In the genomic region with DNA sequence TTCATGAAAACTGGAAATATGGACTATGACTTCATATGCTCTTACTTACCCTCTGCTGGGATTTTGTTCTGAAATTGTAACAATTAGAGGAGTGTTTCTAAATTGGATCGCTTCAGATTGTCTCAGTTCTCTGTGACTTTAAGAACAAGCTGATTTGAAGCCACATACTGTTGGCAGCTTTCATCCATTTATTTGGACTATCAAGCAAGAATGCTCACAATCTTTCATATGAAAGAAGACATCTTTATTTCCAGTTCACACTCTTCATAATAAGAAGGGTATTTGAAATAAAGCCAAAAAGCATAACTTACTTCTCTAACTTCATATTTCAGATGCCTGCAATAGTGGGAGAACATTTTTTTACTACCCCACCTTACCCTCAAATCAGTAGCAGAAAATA, we compare ENCODE assay signal across 16 cellular contexts.
DNase-seq lines count a peak whose midpoint lies in the region; ATAC-seq and TF ChIP-seq lines count a peak whose summit lies in the region.
"Had no signal": no experiment of that assay in that cellular context is flagged by ENCODE, and none has a peak within 500 bp of the region (broad histone marks: within the 10 kb centered on the region; RNA-seq: fewer than 3 reads in every experiment).

No MANE protein-coding gene starts in this region.

- TF ChIP-seq POLR2A in tibial nerve (IDR thresholded peaks at IDR 0.05): no peak

- DNase-seq in activated T-cell treated with anti-CD3 and anti-CD28 coated beads, Interleukin-2, amount 50 U/mL, for 72 hours: no peak
- DNase-seq in activated T-cell treated with anti-CD3 and anti-CD28 coated beads, Interleukin-2, amount 50 U/mL, for 4 hours: no peak
- DNase-seq in choroid plexus epithelial cell (ENCODE audit: low read depth): peak; percentile 50
- no peak for DNase-seq in mesothelial cell of epicardium (ENCODE audit: low spot score in 2 of 2, unreplicated experiment in 2 of 2)
- DNase-seq in tibial nerve (ENCODE audit: low spot score in 2 of 2): no peak
- no peak for DNase-seq in AG08396 (ENCODE audit: low spot score)
- DNase-seq in amniotic stem cell (lab: John Stamatoyannopoulos, UW): no peak
- DNase-seq: 8988T; GOT3; mucosa of descending colon; NCI-H1417; NCI-H446; stimulated activated CD4-positive, alpha-beta T cell treated with anti-CD3 and anti-CD28 coated beads, Interleukin-4, amount 100 ng/mL, for 24 hours had no signal

- H3K27ac ChIP-seq in tibial nerve: peak overlapping the region; percentile 37 to 87 (median 65)

- H3K36me3 ChIP-seq in tibial nerve: no peaks in the 10 kb centered on the region

- H3K36me3 Mint-ChIP-seq in activated T-cell treated with anti-CD3 and anti-CD28 coated beads, Interleukin-2, amount 50 U/mL, for 72 hours (ENCODE audit: insufficient read depth in 2 of 2): peaks cover 2 to 3% of the 10 kb centered on the region in 2 donors
- H3K36me3 Mint-ChIP-seq in activated T-cell treated with anti-CD3 and anti-CD28 coated beads, Interleukin-2, amount 50 U/mL, for 4 hours (ENCODE audit: insufficient read depth): peaks cover 12% of the 10 kb centered on the region
- H3K36me3 Mint-ChIP-seq in mesothelial cell of epicardium: peaks cover 1% of the 10 kb centered on the region

- peaks cover 39% of the 10 kb centered on the region for H3K4me1 Mint-ChIP-seq in activated T-cell treated with anti-CD3 and anti-CD28 coated beads, Interleukin-2, amount 50 U/mL, for 72 hours (ENCODE audit: low read depth)
- peaks cover 17% of the 10 kb centered on the region for H3K4me1 Mint-ChIP-seq in activated T-cell treated with anti-CD3 and anti-CD28 coated beads, Interleukin-2, amount 50 U/mL, for 4 hours (ENCODE audit: low read depth)
- peaks cover 28% of the 10 kb centered on the region for H3K4me1 Mint-ChIP-seq in mesothelial cell of epicardium

- peaks cover 0 to 1% of the 10 kb centered on the region in 2 donors for H3K9me3 Mint-ChIP-seq in activated T-cell treated with anti-CD3 and anti-CD28 coated beads, Interleukin-2, amount 50 U/mL, for 72 hours
- no peaks in the 10 kb centered on the region for H3K9me3 Mint-ChIP-seq in activated T-cell treated with anti-CD3 and anti-CD28 coated beads, Interleukin-2, amount 50 U/mL, for 4 hours
- H3K9me3 Mint-ChIP-seq in mesothelial cell of epicardium: peaks cover 3% of the 10 kb centered on the region

- no peaks in the 10 kb centered on the region for H3K27me3 ChIP-seq in tibial nerve

- no peak for ATAC-seq in activated T-cell treated with anti-CD3 and anti-CD28 coated beads, Interleukin-2, amount 50 U/mL, for 72 hours (replicated peaks in 1 of 2)
- ATAC-seq in activated T-cell treated with anti-CD3 and anti-CD28 coated beads, Interleukin-2, amount 50 U/mL, for 4 hours: no peak
- ATAC-seq in HG03159 (IDR thresholded peaks at IDR 0.05; ENCODE audit: unreplicated experiment): no peak
- ATAC-seq: mucosa of descending colon, Panc1 had no signal

- H3K4me3 ChIP-seq in choroid plexus epithelial cell (ENCODE audit: low read depth, low read length) (no peak overlapping the region), tibial nerve (peak overlapping the region in 1 of 4 donors; percentile 1)
- H3K4me3 ChIP-seq: mucosa of descending colon had no signal

- 17 to 28% methylated on average over 1 of the region's 1 CpG for WGBS in tibial nerve, 2 donors

- H3K27ac Mint-ChIP-seq in activated T-cell treated with anti-CD3 and anti-CD28 coated beads, Interleukin-2, amount 50 U/mL, for 72 hours: peak overlapping the region; percentile 4
- peak overlapping the region; percentile 94 for H3K27ac Mint-ChIP-seq in mesothelial cell of epicardium
- H3K27ac Mint-ChIP-seq: T-helper 1 cell treated with Interleukin-12 subunit alpha and Interleukin-12 subunit beta and Interleukin-4 antibody, amounts not matched to agents 30 μg/mL and 1 μg/mL, for 36 hours had no signal

- H3K4me1 ChIP-seq in tibial nerve: peaks cover 0 to 48% (median 18%) of the 10 kb centered on the region in 4 donors

- TF ChIP-seq CTCF in choroid plexus epithelial cell (conservative IDR thresholded peaks at IDR 0.05; ENCODE audit: low read depth, low read length): no peak
- no peak for TF ChIP-seq CTCF in mesothelial cell of epicardium (IDR thresholded peaks at IDR 0.05; ENCODE audit: unreplicated experiment)
- no peak for TF ChIP-seq CTCF in tibial nerve (IDR thresholded peaks at IDR 0.05)

- no peaks in the 10 kb centered on the region for H3K27me3 Mint-ChIP-seq in activated T-cell treated with anti-CD3 and anti-CD28 coated beads, Interleukin-2, amount 50 U/mL, for 72 hours (ENCODE audit: low read depth)
- no peaks in the 10 kb centered on the region for H3K27me3 Mint-ChIP-seq in activated T-cell treated with anti-CD3 and anti-CD28 coated beads, Interleukin-2, amount 50 U/mL, for 4 hours (ENCODE audit: low read depth)
- no peaks in the 10 kb centered on the region for H3K27me3 Mint-ChIP-seq in mesothelial cell of epicardium (ENCODE audit: low read depth)

- H3K9me3 ChIP-seq in tibial nerve: no peaks in the 10 kb centered on the region
- H3K9me3 ChIP-seq: mucosa of descending colon had no signal

- TF ChIP-seq EP300 in tibial nerve (IDR thresholded peaks at IDR 0.05): no peak

- no peak overlapping the region for H3K4me3 Mint-ChIP-seq in activated T-cell treated with anti-CD3 and anti-CD28 coated beads, Interleukin-2, amount 50 U/mL, for 72 hours
- H3K4me3 Mint-ChIP-seq in activated T-cell treated with anti-CD3 and anti-CD28 coated beads, Interleukin-2, amount 50 U/mL, for 4 hours: no peak overlapping the region
- peak overlapping the region; percentile 37 for H3K4me3 Mint-ChIP-seq in mesothelial cell of epicardium
- H3K4me3 Mint-ChIP-seq: T-helper 1 cell treated with Interleukin-12 subunit alpha and Interleukin-12 subunit beta and Interleukin-4 antibody, amounts not matched to agents 30 μg/mL and 1 μg/mL, for 36 hours had no signal
